23 cellular contexts compared by ENCODE assay signal in genomic region chr9:72029986-72030385, GRCh38. TPM values are rescaled to one million over a fixed set of nuclear protein-coding genes. Genes with fewer than 3 reads are reported as not detected.
DNase-seq lines count a peak whose midpoint lies in the region; ATAC-seq and TF ChIP-seq lines count a peak whose summit lies in the region.
"Had no signal": no experiment of that assay in that cellular context is flagged by ENCODE, and none has a peak within 500 bp of the region (broad histone marks: within the 10 kb centered on the region; RNA-seq: fewer than 3 reads in every experiment).

No MANE protein-coding gene starts in this region.

- no peaks in the 10 kb centered on the region for H3K9me3 Mint-ChIP-seq in activated naive CD4-positive, alpha-beta T cell treated with anti-CD3 and anti-CD28 coated beads, Interleukin-2, amount 50 U/mL, for 24 hours
- no peaks in the 10 kb centered on the region for H3K9me3 Mint-ChIP-seq in activated naive CD4-positive, alpha-beta T cell treated with anti-CD3 and anti-CD28 coated beads for 36 hours
- H3K9me3 Mint-ChIP-seq: CD4-positive, alpha-beta T cell had no signal

- no peak overlapping the region for H3K4me3 Mint-ChIP-seq in activated naive CD4-positive, alpha-beta T cell treated with anti-CD3 and anti-CD28 coated beads, Interleukin-2, amount 50 U/mL, for 24 hours
- no peak overlapping the region for H3K4me3 Mint-ChIP-seq in activated naive CD4-positive, alpha-beta T cell treated with anti-CD3 and anti-CD28 coated beads for 36 hours
- H3K4me3 Mint-ChIP-seq: CD14-positive monocyte; CD4-positive, alpha-beta T cell; CD8-positive, alpha-beta memory T cell had no signal

- CTCF ChIA-PET in activated naive CD4-positive, alpha-beta T cell treated with anti-CD3 and anti-CD28 coated beads for 36 hours (lab: Charles Lee): interaction anchor here (1.2 to 8.7 kb wide), 2 partner anchors 8 to 223 kb away, joined by 4 to 95 read pairs; no protein-coding TSS in a partner anchor

- TF ChIP-seq CTCF in GM20000 (IDR thresholded peaks at IDR 0.05; ENCODE audit: extremely low read depth, missing control alignments) (no peak), heart left ventricle (IDR thresholded peaks at IDR 0.05) (no peak)

- H3K27ac Mint-ChIP-seq in activated naive CD4-positive, alpha-beta T cell treated with anti-CD3 and anti-CD28 coated beads, Interleukin-2, amount 50 U/mL, for 24 hours: peak overlapping the region; percentile 67
- no peak overlapping the region for H3K27ac Mint-ChIP-seq in activated naive CD4-positive, alpha-beta T cell treated with anti-CD3 and anti-CD28 coated beads for 36 hours
- H3K27ac Mint-ChIP-seq: CD14-positive monocyte; CD4-positive, alpha-beta T cell had no signal

- H3K4me3 ChIP-seq in heart left ventricle: no peak overlapping the region
- H3K4me3 ChIP-seq: A549; BLaER1 treated with 17β-estradiol and CSF1 and Interleukin-3, amounts not matched to agents 10 nM and 100 nM; GM12878; HAP-1 had no signal

- no peaks in the 10 kb centered on the region for H3K27me3 ChIP-seq in heart left ventricle
- H3K27me3 ChIP-seq: BE2C; BLaER1 treated with 17β-estradiol and CSF1 and Interleukin-3, amounts not matched to agents 10 nM and 100 nM had no signal

- H3K4me1 ChIP-seq in heart left ventricle: peaks cover 0 to under 1% (median 0%) of the 10 kb centered on the region in 12 donors
- H3K4me1 ChIP-seq: BE2C, HAP-1 had no signal

- no peaks in the 10 kb centered on the region for H3K36me3 Mint-ChIP-seq in activated naive CD4-positive, alpha-beta T cell treated with anti-CD3 and anti-CD28 coated beads, Interleukin-2, amount 50 U/mL, for 24 hours
- no peaks in the 10 kb centered on the region for H3K36me3 Mint-ChIP-seq in activated naive CD4-positive, alpha-beta T cell treated with anti-CD3 and anti-CD28 coated beads for 36 hours (ENCODE audit: low read depth)
- H3K36me3 Mint-ChIP-seq: CD14-positive monocyte; CD8-positive, alpha-beta memory T cell had no signal

- no peak for TF ChIP-seq POLR2A in heart left ventricle (IDR thresholded peaks at IDR 0.05)

- ATAC-seq in heart left ventricle: no peak
- ATAC-seq: A549, GM12878 had no signal

- DNase-seq in activated naive CD4-positive, alpha-beta T cell treated with anti-CD3 and anti-CD28 coated beads for 36 hours: no peak
- DNase-seq in NCI-H226 (peak; percentile 32), kidney tubule cell (ENCODE audit: low spot score) (peak; percentile 52), GM20000 (ENCODE audit: low spot score) (no peak), heart left ventricle (no peak)
- DNase-seq in effector CD8-positive, alpha-beta T cell (lab: John Stamatoyannopoulos, UW): no peak
- DNase-seq: 8988T; ACHN; AML-193; BE2C; CD4-positive, alpha-beta T cell; CD8-positive, alpha-beta memory T cell; DMS 273 treated with DMSO at 0.1 percent for 48 hours; DMS79; EL; GDM1; GOT3 had no signal

- H3K9me3 ChIP-seq in heart left ventricle: peaks cover 0 to 5% (median 0%) of the 10 kb centered on the region in 12 donors
- H3K9me3 ChIP-seq: A549, BE2C, HAP-1 had no signal

- intact Hi-C loops in activated naive CD4-positive, alpha-beta T cell treated with anti-CD3 and anti-CD28 coated beads for 36 hours (cut with micrococcal nuclease): loop anchor here (10.0 kb wide), 1 partner anchor 1385 kb away; no protein-coding TSS in a partner anchor
- intact Hi-C loops in heart left ventricle (cut with DNase I): loop anchor here in 6 of 10 donors (5.0 to 10.0 kb wide), 6 partner anchors 115 to 1145 kb away; partner anchors contain the start of genes ABHD17B (in 2 of the 6) and C9orf85 (in 2 of the 6)

- no peaks in the 10 kb centered on the region for H3K36me3 ChIP-seq in heart left ventricle
- H3K36me3 ChIP-seq: BE2C; BLaER1 treated with 17β-estradiol and CSF1 and Interleukin-3, amounts not matched to agents 10 nM and 100 nM; HAP-1 had no signal

- no peaks in the 10 kb centered on the region for H3K4me1 Mint-ChIP-seq in activated naive CD4-positive, alpha-beta T cell treated with anti-CD3 and anti-CD28 coated beads, Interleukin-2, amount 50 U/mL, for 24 hours
- H3K4me1 Mint-ChIP-seq in activated naive CD4-positive, alpha-beta T cell treated with anti-CD3 and anti-CD28 coated beads for 36 hours (ENCODE audit: low read depth): no peaks in the 10 kb centered on the region
- H3K4me1 Mint-ChIP-seq: CD14-positive monocyte had no signal

- H3K27ac ChIP-seq in heart left ventricle: no peak overlapping the region
- H3K27ac ChIP-seq: A549; BLaER1 treated with 17β-estradiol and CSF1 and Interleukin-3, amounts not matched to agents 10 nM and 100 nM had no signal

- no peaks in the 10 kb centered on the region for H3K27me3 Mint-ChIP-seq in activated naive CD4-positive, alpha-beta T cell treated with anti-CD3 and anti-CD28 coated beads, Interleukin-2, amount 50 U/mL, for 24 hours
- no peaks in the 10 kb centered on the region for H3K27me3 Mint-ChIP-seq in activated naive CD4-positive, alpha-beta T cell treated with anti-CD3 and anti-CD28 coated beads for 36 hours (ENCODE audit: low read depth)
- H3K27me3 Mint-ChIP-seq: CD4-positive, alpha-beta T cell had no signal

- WGBS in heart left ventricle, 4 donors: 63 to 98% (median 87%) methylated on average over 1 of the region's 1 CpG

RNA-seq across cellular contexts. Expression of gene C9orf57, which starts 30.4 kb away (rescaled TPM):
- not detected for total RNA-seq in activated naive CD4-positive, alpha-beta T cell treated with anti-CD3 and anti-CD28 coated beads for 36 hours
- total RNA-seq in heart left ventricle: not detected
- polyA plus RNA-seq in heart left ventricle: not detected
- total RNA-seq: CD4-positive, alpha-beta T cell; CD8-positive, alpha-beta memory T cell; GM12878 had no signal
- polyA plus RNA-seq: A549; CD14-positive monocyte; CD8-positive, alpha-beta memory T cell had no signal

Comparison
In these comparisons a context has a peak if more than half of its experiments do, and no peak if none do; other contexts are left out.
1. DNase-seq: peak in NCI-H226 (single experiment) and kidney tubule cell (single experiment); none in activated naive CD4-positive, alpha-beta T cell treated with anti-CD3 and anti-CD28 coated beads for 36 hours (single experiment), effector CD8-positive, alpha-beta T cell (single experiment), GM20000 (single experiment) and heart left ventricle (0 of 5).